ENCODE assay signal across 18 cellular contexts in the genomic region with DNA sequence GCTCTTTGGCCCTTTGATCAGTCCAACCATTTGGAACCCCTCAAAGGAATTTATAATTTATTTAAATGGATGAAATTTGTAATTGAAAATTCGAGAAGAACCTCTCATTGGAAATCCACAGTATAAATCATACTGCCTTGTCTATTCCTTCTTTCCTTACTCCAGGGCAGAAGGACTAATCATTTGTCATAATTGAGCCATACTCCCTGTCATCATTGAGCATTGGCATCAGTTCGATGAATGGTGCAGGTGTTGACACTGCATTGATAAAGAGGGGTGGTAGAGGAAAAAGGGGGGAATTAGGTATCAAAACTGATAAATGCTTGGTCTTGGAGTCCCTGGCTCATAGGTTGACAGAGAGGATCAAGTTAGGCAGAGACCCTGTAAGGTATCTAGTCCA. TPM values are rescaled to one million over a fixed set of nuclear protein-coding genes. Genes with fewer than 3 reads are reported as not detected.
DNase-seq lines count a peak whose midpoint lies in the region; TF ChIP-seq lines count a peak whose summit lies in the region.
"Had no signal": no experiment of that assay in that cellular context is flagged by ENCODE, and none has a peak within 500 bp of the region (broad histone marks: within the 10 kb centered on the region; RNA-seq: fewer than 3 reads in every experiment).

No MANE protein-coding gene starts in this region.

- DNase-seq in dorsolateral prefrontal cortex (no peak), cerebellum (ENCODE audit: low spot score) (no peak), NCI-H2196 treated with DMSO at 0.1 percent for 48 hours (lab: John Stamatoyannopoulos, UW; ENCODE audit: unreplicated experiment) (no peak), NCI-H82 (lab: John Stamatoyannopoulos, UW) (no peak)
- DNase-seq: DMS 273 treated with DMSO at 0.1 percent for 48 hours, KG1, NCI-H1048, NCI-H1436 treated with DMSO at 0.1 percent for 48 hours, NCI-H2029 treated with DMSO at 0.1 percent for 48 hours, NCI-H510A treated with DMSO at 0.1 percent for 48 hours had no signal

- H3K4me3 ChIP-seq in HUES48 (ENCODE audit: low read depth, low read length) (peak overlapping the region; percentile 86), dorsolateral prefrontal cortex (peak overlapping the region in 57 of 59 donors; percentile 3 to 81 (median 62)), iPS-15b (ENCODE audit: low read depth, low read length) (peak overlapping the region; percentile 75)
- H3K4me3 ChIP-seq: HAP-1 had no signal

- peaks cover 28% of the 10 kb centered on the region for H3K27me3 ChIP-seq in HUES48 (ENCODE audit: control insufficient read depth, insufficient read depth, low read length)
- peaks cover 0 to 90% (median 22%) of the 10 kb centered on the region in 45 donors for H3K27me3 ChIP-seq in dorsolateral prefrontal cortex
- peaks cover 37% of the 10 kb centered on the region for H3K27me3 ChIP-seq in iPS-15b (ENCODE audit: control insufficient read depth, insufficient read depth, low read length)

- peaks cover 66% of the 10 kb centered on the region for H3K4me1 ChIP-seq in HUES48 (ENCODE audit: control insufficient read depth, insufficient read depth, low read length)
- peaks cover 26% of the 10 kb centered on the region for H3K4me1 ChIP-seq in iPS-15b (ENCODE audit: control insufficient read depth, insufficient read depth, low read length)
- H3K4me1 ChIP-seq: HAP-1 had no signal

- intact Hi-C loops in dorsolateral prefrontal cortex (cut with DNase I) = no loop called here

- H3K36me3 ChIP-seq in HUES48 (ENCODE audit: control insufficient read depth, insufficient read depth, low read length) (no peaks in the 10 kb centered on the region), iPS-15b (ENCODE audit: control insufficient read depth, insufficient read depth, low read length) (no peaks in the 10 kb centered on the region)
- H3K36me3 ChIP-seq: HAP-1 had no signal

- H3K27ac ChIP-seq in HUES48 (ENCODE audit: low read depth, low read length) (peak overlapping the region; percentile 96), dorsolateral prefrontal cortex (peak overlapping the region in 52 of 59 donors; percentile 14 to 87 (median 74)), temporal lobe (ENCODE audit: low read depth, low read length) (peak overlapping the region; percentile 19)
- H3K27ac ChIP-seq: C4-2B had no signal

- H3K9ac ChIP-seq in HUES48 (ENCODE audit: low read depth, low read length) (0 out of 2 replicates have a peak overlapping the region, but pooled peaks have one; percentile 11), iPS-15b (ENCODE audit: low read depth, low read length) (no peak overlapping the region)

- no peak for TF ChIP-seq CTCF in dorsolateral prefrontal cortex (IDR thresholded peaks at IDR 0.05 in 54 of 56, conservative IDR thresholded peaks at IDR 0.05 in 2 of 56; ENCODE audit: low read depth in 1 of 56, partially characterized antibody in 56 of 56)

- H3K9me3 ChIP-seq in HUES48 (ENCODE audit: control insufficient read depth, insufficient read depth, low read length) (no peaks in the 10 kb centered on the region), iPS-15b (ENCODE audit: control insufficient read depth, insufficient read depth, low read length) (no peaks in the 10 kb centered on the region)
- H3K9me3 ChIP-seq: HAP-1 had no signal

RNA-seq across cellular contexts. Expression of gene VSNL1, which starts 2.0 kb away (rescaled TPM):
- total RNA-seq in dorsolateral prefrontal cortex (1,000 to 10,000 TPM in 28 of 120 experiments, 100 to 1,000 TPM in 92; 228 to 1,187 (median 876) TPM), temporal lobe (17.5 TPM), cerebellum (14.0 TPM)

RNA-seq across cellular contexts. Expression of gene RAD51AP2, which starts 24.2 kb away (rescaled TPM):
- 1 to 10 TPM in 68 of 120 experiments, under 1 TPM in 52; 0.34 to 2.6 (median 1.1) TPM for total RNA-seq in dorsolateral prefrontal cortex
- total RNA-seq in temporal lobe = 0.25 TPM
- total RNA-seq in cerebellum = 0.54 TPM
- total RNA-seq: Daoy, M059J, SK-MEL-5 had no signal

Comparison
In these comparisons a context has a peak if more than half of its experiments do, and no peak if none do; other contexts are left out.
1. H3K27ac ChIP-seq: peak in every context shown above with its lines; median percentile 96 in HUES48; 74 in dorsolateral prefrontal cortex; 19 in temporal lobe.
2. RNA of gene VSNL1, which starts 2.0 kb away (total RNA-seq): 228 to 1,187 TPM in dorsolateral prefrontal cortex; 17.5 TPM in temporal lobe (single experiment) and 14.0 TPM in cerebellum (single experiment); every median in the first group is over 10 times any median in the second.
3. Peak in every context shown above with its lines, with median percentiles within 50 percentile points of each other: H3K4me3 ChIP-seq.